In the genomic region with DNA sequence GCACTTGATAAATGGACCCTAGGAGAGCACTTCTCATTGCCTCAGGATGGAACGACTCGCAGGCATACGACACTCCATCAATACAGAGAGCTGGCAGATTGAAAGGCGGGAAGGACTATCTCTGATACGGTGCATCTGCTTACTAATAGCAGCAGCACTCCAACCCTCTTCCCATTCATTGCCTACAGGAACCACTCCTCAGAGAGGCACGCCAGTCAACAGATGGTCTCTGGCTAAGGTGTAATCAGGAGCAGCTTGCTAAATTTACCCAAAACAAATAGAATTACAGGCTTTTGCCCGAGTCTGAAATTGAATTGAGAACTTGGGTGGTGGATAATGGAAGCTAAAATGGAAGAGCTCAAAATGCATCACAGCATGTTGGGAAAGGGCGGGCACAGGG, we compare ENCODE assay signal across 1 cellular context.
TF ChIP-seq lines count a peak whose summit lies in the region.

No MANE protein-coding gene starts in this region.

TF ChIP-seq in SK-N-SH, 30 proteins besides CTCF, POLR2A, EP300 and RAD21 (continued from another document):
- TF ChIP-seq, protein P1, sequence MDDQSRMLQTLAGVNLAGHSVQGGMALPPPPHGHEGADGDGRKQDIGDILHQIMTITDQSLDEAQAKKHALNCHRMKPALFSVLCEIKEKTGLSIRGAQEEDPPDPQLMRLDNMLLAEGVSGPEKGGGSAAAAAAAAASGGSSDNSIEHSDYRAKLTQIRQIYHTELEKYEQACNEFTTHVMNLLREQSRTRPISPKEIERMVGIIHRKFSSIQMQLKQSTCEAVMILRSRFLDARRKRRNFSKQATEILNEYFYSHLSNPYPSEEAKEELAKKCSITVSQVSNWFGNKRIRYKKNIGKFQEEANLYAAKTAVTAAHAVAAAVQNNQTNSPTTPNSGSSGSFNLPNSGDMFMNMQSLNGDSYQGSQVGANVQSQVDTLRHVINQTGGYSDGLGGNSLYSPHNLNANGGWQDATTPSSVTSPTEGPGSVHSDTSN (IDR thresholded peaks at IDR 0.05): no peak
- TF ChIP-seq POLR2AphosphoS5 (IDR thresholded peaks at IDR 0.05; ENCODE audit: low read depth, low read length) (no peak; the same call in 1 of the 2 replicates), MXI1 (IDR thresholded peaks at IDR 0.05; ENCODE audit: low read depth, low read length) (peak; percentile 80; the same call in 1 of the 2 replicates)
